14 cellular contexts compared by ENCODE assay signal in the genomic region with DNA sequence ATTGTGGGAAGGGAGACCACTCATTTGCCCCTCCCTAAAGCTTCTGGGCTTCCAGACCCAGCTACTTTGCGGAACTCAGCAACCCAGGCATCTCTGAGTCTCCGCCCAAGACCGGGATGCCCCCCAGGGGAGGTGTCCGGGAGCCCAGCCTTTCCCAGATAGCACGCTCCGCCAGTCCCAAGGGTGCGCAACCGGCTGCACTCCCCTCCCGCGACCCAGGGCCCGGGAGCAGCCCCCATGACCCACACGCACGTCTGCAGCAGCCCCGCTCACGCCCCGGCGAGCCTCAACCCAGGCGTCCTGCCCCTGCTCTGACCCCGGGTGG. TPM values are rescaled to one million over a fixed set of nuclear protein-coding genes. Genes with fewer than 3 reads are reported as not detected.
A peak's percentile ranks its signal among the peaks of the same experiment; 100 is the strongest.
DNase-seq lines count a peak whose midpoint lies in the region; ATAC-seq and TF ChIP-seq lines count a peak whose summit lies in the region.
"Had no signal": no experiment of that assay in that cellular context is flagged by ENCODE, and none has a peak within 500 bp of the region (broad histone marks: within the 10 kb centered on the region; RNA-seq: fewer than 3 reads in every experiment).

TSS of gene EPO (plus strand) at position 149 of the 325 bp plus-strand sequence. CDS start 513 bp downstream, outside the sequence.

- no TSS peak for BruUV-seq in IMR-90 (replicated peaks; lab: Mats Ljungman, UMichigan)

- no peaks in the 10 kb centered on the region for H3K79me1 ChIP-seq in IMR-90 (ENCODE audit: low read depth in 1 of 2, low read length in 2 of 2)

- in situ Hi-C loops in IMR-90 (cut with MboI; ENCODE audit: low sequenced_read_pairs): loop anchor here (25.0 kb wide), 1 partner anchor 342 kb away; no protein-coding TSS in a partner anchor

- TF ChIP-seq RAD21 in IMR-90 (IDR thresholded peaks at IDR 0.05; ENCODE audit: low read length): no peak

- H3K4me1 ChIP-seq in IMR-90 (ENCODE audit: control insufficient read depth, insufficient read depth, low read length) (no peaks in the 10 kb centered on the region), foreskin keratinocyte (no peaks in the 10 kb centered on the region), adrenal gland (replicated peaks in 1 of 2) (peaks cover 4 to 7% of the 10 kb centered on the region in 2 donors), upper lobe of right lung (no peaks in the 10 kb centered on the region)
- H3K4me1 ChIP-seq: HAP-1 had no signal

- H2BK15ac ChIP-seq in IMR-90 (ENCODE audit: low read depth, low read length): no peak within 1 kb of the TSS

- H2AFZ ChIP-seq in IMR-90 (replicated peaks; ENCODE audit: low read length, poor library complexity): peak within 1 kb of the TSS; percentile 14

- no peaks in the 10 kb centered on the region for H3K4me1 Mint-ChIP-seq in neural crest cell

- H3K4ac ChIP-seq in IMR-90 (ENCODE audit: low read depth, low read length): no peak within 1 kb of the TSS

- no peak within 1 kb of the TSS for H2BK120ac ChIP-seq in IMR-90 (ENCODE audit: low read depth, low read length)

- H3K9me3 ChIP-seq in AG04450 (ENCODE audit: control insufficient read depth, insufficient read depth, low read length) (peaks cover 22% of the 10 kb centered on the region), IMR-90 (ENCODE audit: control insufficient read depth, insufficient read depth, low read length) (peaks cover 9% of the 10 kb centered on the region), adrenal gland (replicated peaks in 1 of 3) (no peaks in the 10 kb centered on the region), upper lobe of right lung (no peaks in the 10 kb centered on the region)
- H3K9me3 ChIP-seq: HAP-1 had no signal

- POLR2A ChIA-PET in AG04450 (lab: Yijun Ruan, JAX) (interaction anchor here (1.3 kb wide), 1 partner anchor 132 kb away, joined by 7 read pairs; the partner anchor contains the start of gene SLC12A9), IMR-90 (lab: Charles Lee; ENCODE audit: unreplicated experiment) (no interaction called here)

- no peak within 1 kb of the TSS for H4K91ac ChIP-seq in IMR-90 (ENCODE audit: insufficient read depth, low read depth, low read length)

- H4K5ac ChIP-seq in IMR-90 (ENCODE audit: low read depth, low read length): no peak within 1 kb of the TSS

- intact Hi-C loops in IMR-90 (cut with micrococcal nuclease): loop anchor here (1.0 kb wide), 1 partner anchor 132 kb away; the partner anchor contains the start of gene SLC12A9
- intact Hi-C loops in adrenal gland (cut with DNase I): no loop called here
- intact Hi-C loops in upper lobe of right lung (cut with DNase I): no loop called here

- no peak within 1 kb of the TSS; the same call in 1 of the 2 replicates for H3K4me2 ChIP-seq in IMR-90 (ENCODE audit: low read depth, low read length)

- no peak within 1 kb of the TSS for H2BK20ac ChIP-seq in IMR-90 (ENCODE audit: low read depth, low read length)

- no peaks in the 10 kb centered on the region for H3K9me1 ChIP-seq in IMR-90 (ENCODE audit: insufficient read depth, low read length)

- no peak within 1 kb of the TSS for H4K8ac ChIP-seq in IMR-90 (ENCODE audit: low read depth in 2 of 2, low read length in 2 of 2)

- H2BK5ac ChIP-seq in IMR-90 (ENCODE audit: low read depth, low read length, poor library complexity, severe bottlenecking): no peak within 1 kb of the TSS

- H3K36me3 ChIP-seq in IMR-90 (ENCODE audit: control insufficient read depth, insufficient read depth, low read length): no peaks in the 10 kb centered on the region
- no peaks in the 10 kb centered on the region for H3K36me3 ChIP-seq in adrenal gland (replicated peaks in 1 of 2)
- H3K36me3 ChIP-seq in upper lobe of right lung: no peaks in the 10 kb centered on the region
- H3K36me3 ChIP-seq: HAP-1 had no signal

- no peak within 1 kb of the TSS for H2AK5ac ChIP-seq in IMR-90 (ENCODE audit: low read depth, low read length)

- H3K56ac ChIP-seq in IMR-90 (ENCODE audit: extremely low read depth, insufficient read depth, low read length): no peak within 1 kb of the TSS

- no peak within 1 kb of the TSS for H3K27ac Mint-ChIP-seq in neural crest cell (ENCODE audit: unreplicated experiment)
- H3K27ac Mint-ChIP-seq: activated T-cell treated with anti-CD3 and anti-CD28 coated beads, Interleukin-2, amount 50 U/mL, for 24 hours had no signal

- H3K27me3 ChIP-seq in AG04450 (ENCODE audit: control insufficient read depth, insufficient read depth, low read length): peaks cover 54% of the 10 kb centered on the region
- H3K27me3 ChIP-seq in IMR-90 (ENCODE audit: control insufficient read depth, insufficient read depth, low read length): peaks cover 54% of the 10 kb centered on the region
- H3K27me3 ChIP-seq in foreskin keratinocyte: peaks cover 31% of the 10 kb centered on the region
- peaks cover 14% of the 10 kb centered on the region for H3K27me3 ChIP-seq in adrenal gland
- H3K27me3 ChIP-seq in upper lobe of right lung: peaks cover 42% of the 10 kb centered on the region

- peaks cover 8% of the 10 kb centered on the region for H3K36me3 Mint-ChIP-seq in neural crest cell (ENCODE audit: low read depth)

- H3K23ac ChIP-seq in IMR-90 (ENCODE audit: low read depth, low read length): 0 out of 2 replicates have a peak within 1 kb of the TSS, but pooled peaks have one; percentile 8

- H3K9ac ChIP-seq in IMR-90 (ENCODE audit: low read depth, low read length): no peak within 1 kb of the TSS

- no peak for TF ChIP-seq POLR2A in IMR-90 (IDR thresholded peaks at IDR 0.05; ENCODE audit: low read depth, low read length)
- no peak for TF ChIP-seq POLR2A in adrenal gland (IDR thresholded peaks at IDR 0.05)

- no peak within 1 kb of the TSS for H3K18ac ChIP-seq in IMR-90 (ENCODE audit: low read depth, low read length)

- peaks cover 74% of the 10 kb centered on the region for H3K27me3 Mint-ChIP-seq in neural crest cell (ENCODE audit: low read depth)

- H3K27ac ChIP-seq in AG04450 (ENCODE audit: low read depth, low read length) (no peak within 1 kb of the TSS), IMR-90 (ENCODE audit: insufficient read depth, low read length) (no peak within 1 kb of the TSS), foreskin keratinocyte (no peak within 1 kb of the TSS), adrenal gland (no peak within 1 kb of the TSS), upper lobe of right lung (no peak within 1 kb of the TSS)
- H3K27ac ChIP-seq: dorsolateral prefrontal cortex had no signal

- dilution Hi-C loops in IMR-90 (cut with HindIII; ENCODE audit: low sequenced_read_pairs, unreplicated experiment): no loop called here

- no peak within 1 kb of the TSS for H2AK9ac ChIP-seq in IMR-90 (replicated peaks; ENCODE audit: low read depth, low read length, poor library complexity)

- CTCF ChIA-PET in AG04450 (lab: Charles Lee) (interaction anchor here (1.0 to 3.9 kb wide), 3 partner anchors 12 to 131 kb away, joined by 3 to 37 read pairs (median 3); partner anchors contain the start of gene SLC12A9), IMR-90 (lab: Yijun Ruan, JAX) (interaction anchor here (1.1 to 1.7 kb wide), 2 partner anchors 80 to 132 kb away, joined by 3 to 14 read pairs; partner anchors contain the start of gene SLC12A9)

- TF ChIP-seq CTCF in AG04450 (IDR thresholded peaks at IDR 0.05; ENCODE audit: low read depth, low read length) (no peak), IMR-90 (conservative IDR thresholded peaks at IDR 0.05; ENCODE audit: low read depth, low read length) (no peak), foreskin keratinocyte (conservative IDR thresholded peaks at IDR 0.05) (no peak), neural crest cell (conservative IDR thresholded peaks at IDR 0.05) (no peak), adrenal gland (IDR thresholded peaks at IDR 0.05) (no peak), upper lobe of right lung (IDR thresholded peaks at IDR 0.05) (no peak)

- H4K20me1 ChIP-seq in IMR-90 (ENCODE audit: insufficient read depth, low read length): no peaks in the 10 kb centered on the region

- H3K9me3 Mint-ChIP-seq in neural crest cell: peaks cover 9% of the 10 kb centered on the region

- ATAC-seq in IMR-90 (ENCODE audit: low read depth) (peak; percentile 45), foreskin keratinocyte (peak; percentile 38), GM19452 (IDR thresholded peaks at IDR 0.05; ENCODE audit: unreplicated experiment) (no peak), HG02571 (IDR thresholded peaks at IDR 0.05; ENCODE audit: unreplicated experiment) (no peak), upper lobe of right lung (no peak)

- WGBS in IMR-90 (ENCODE audit: extremely low coverage in 2 of 2, insufficient read length in 1 of 2), 2 experiments: 3% methylated on average over 13 of the region's 19 CpGs; no CpG with 5 or more reads in 1 of the 2 experiments
- 0 to 12% (median 9%) methylated on average over 1 to 19 of the region's 19 CpGs; no CpG with 5 or more reads in 1 of the 4 donors for WGBS in adrenal gland, 4 donors

- H3K4me3 Mint-ChIP-seq in neural crest cell: peak within 1 kb of the TSS; percentile 41
- H3K4me3 Mint-ChIP-seq: activated T-cell treated with anti-CD3 and anti-CD28 coated beads, Interleukin-2, amount 50 U/mL, for 24 hours had no signal

- no peak for DNase-seq in AG04450 (ENCODE audit: low read depth, low spot score)
- DNase-seq in IMR-90: no peak
- DNase-seq in foreskin keratinocyte: no peak
- DNase-seq in neural crest cell (ENCODE audit: low read depth, low spot score): no peak
- DNase-seq in adrenal gland: no peak
- no peak for DNase-seq in upper lobe of right lung
- DNase-seq: activated T-cell treated with anti-CD3 and anti-CD28 coated beads, Interleukin-2, amount 50 U/mL, for 24 hours; occipital lobe; stimulated activated CD8-positive, alpha-beta memory T cell treated with anti-CD3 and anti-CD28 coated beads, Interleukin-4, amount 100 ng/mL, for 48 hours had no signal

- no peak within 1 kb of the TSS for H3K14ac ChIP-seq in IMR-90 (replicated peaks; ENCODE audit: low read depth, low read length)

- H3K4me3 ChIP-seq in AG04450 (ENCODE audit: low read depth, low read length): peak within 1 kb of the TSS; percentile 2; the same call in 1 of the 2 replicates
- no peak within 1 kb of the TSS; the same call in 1 of the 2 replicates for H3K4me3 ChIP-seq in IMR-90 (ENCODE audit: insufficient read depth, low read depth, low read length)
- H3K4me3 ChIP-seq in adrenal gland: no peak within 1 kb of the TSS
- H3K4me3 ChIP-seq in upper lobe of right lung: no peak within 1 kb of the TSS
- H3K4me3 ChIP-seq: HAP-1 had no signal

TF ChIP-seq in IMR-90, 13 proteins besides CTCF, POLR2A, EP300 and RAD21 (continues in another document):
- no peak for TF ChIP-seq SMC3 (IDR thresholded peaks at IDR 0.05; ENCODE audit: low read depth, low read length)

RNA-seq across cellular contexts. Expression of gene EPO, which starts in this region (rescaled TPM):
- polyA plus RNA-seq in AG04450 (2011; rRNA removed): not detected in 2 replicates
- polyA minus RNA-seq in AG04450 (2011; rRNA and poly(A)+ RNA removed): not detected in 2 replicates
- not detected in 2 replicates for total RNA-seq in IMR-90 (2012; rRNA removed)
- polyA plus RNA-seq in IMR-90 (2012; rRNA removed): not detected in 2 replicates
- polyA plus RNA-seq in IMR-90 (2012; cell fraction: cytosol; rRNA removed): not detected in 2 replicates
- 0.12 and 0.15 TPM in 2 replicates for polyA plus RNA-seq in IMR-90 (2012; cell fraction: nucleus; rRNA removed; ENCODE audit: low replicate concordance)
- 0.21 and 0.41 TPM in 2 replicates for total RNA-seq in foreskin keratinocyte
- 0.65 and 0.66 TPM in 2 replicates for polyA plus RNA-seq in foreskin keratinocyte
- 0.23 and 0.30 TPM in 2 replicates for total RNA-seq in neural crest cell
- not detected for total RNA-seq in adrenal gland
- under 1 TPM in 1 of 3 donors, not detected in 2; 0.10 TPM for polyA plus RNA-seq in adrenal gland
- total RNA-seq in upper lobe of right lung: not detected
- total RNA-seq: G401, occipital lobe had no signal

Comparison
In these comparisons a context has a peak if more than half of its experiments do, and no peak if none do; other contexts are left out.
1. Peak in ATAC-seq in IMR-90; RNA of the gene not detected or under 1 TPM.
2. Peak in ATAC-seq in foreskin keratinocyte; RNA of the gene not detected or under 1 TPM.